In genomic region chr11:130912552-130912951, GRCh38 we compare ENCODE assay signal across 33 cellular contexts.
"Had no signal": no experiment of that assay in that cellular context is flagged by ENCODE, and none has a peak within 500 bp of the region (broad histone marks: within the 10 kb centered on the region; RNA-seq: fewer than 3 reads in every experiment).

No MANE protein-coding gene starts in this region.

- DNase-seq: activated CD4-positive, alpha-beta memory T cell treated with anti-CD3 and anti-CD28 coated beads for 36 hours; activated CD4-positive, alpha-beta T cell treated with anti-CD3 and anti-CD28 coated beads for 4 hours; activated CD4-positive, alpha-beta T cell treated with anti-CD3 and anti-CD28 coated beads, Interleukin-2, amount 50 U/mL, for 1 hour; activated CD4-positive, CD25-positive, alpha-beta regulatory T cell treated with anti-CD3 and anti-CD28 coated beads, Interleukin-2, amount 50 U/mL, for 72 hours; activated CD8-positive, alpha-beta memory T cell treated with anti-CD3 and anti-CD28 coated beads, Interleukin-2, amount 10 ng/mL, durations not matched to agents 7 days and 5 days; activated CD8-positive, alpha-beta memory T cell treated with anti-CD3 and anti-CD28 coated beads, Interleukin-2, amount 50 U/mL, for 48 hours; activated effector memory CD4-positive, alpha-beta T cell treated with anti-CD3 and anti-CD28 coated beads, Interleukin-2, amount 50 U/mL, for 16 hours; activated naive CD4-positive, alpha-beta T cell; activated naive CD4-positive, alpha-beta T cell treated with anti-CD3 and anti-CD28 coated beads, Interleukin-2, amount 50 U/mL, for 16 hours; activated naive CD8-positive, alpha-beta T cell treated with anti-CD3 and anti-CD28 coated beads for 36 hours; activated T-cell treated with anti-CD3 and anti-CD28 coated beads, Interleukin-2, amount 50 U/mL, for 48 hours; amniotic stem cell; aorta; MM.1S; MV-4-11; NCI-H1092; NCI-H146; NCI-H187; NCI-H2029 treated with DMSO at 0.1 percent for 48 hours; NCI-H2107; NCI-H2171; NCI-H510A; NCI-H526; NCI-H748 treated with DMSO at 0.1 percent for 48 hours; NK-92 treated with Interleukin-12 subunit alpha and Interleukin-12 subunit beta, amount 100 ng/mL, for 24 hours; PC-3; Peyer's patch; RPMI8226; SHP77 treated with DMSO at 0.1 percent for 48 hours; SW 1271 had no signal

- H3K4me3 ChIP-seq: Peyer's patch had no signal

- ATAC-seq: activated CD8-positive, alpha-beta memory T cell treated with anti-CD3 and anti-CD28 coated beads, Interleukin-2, amount 10 ng/mL, durations not matched to agents 7 days and 5 days; PC-3; WTC11 had no signal

- H3K27ac ChIP-seq: KMS-11, Peyer's patch had no signal

- H3K9me3 Mint-ChIP-seq: activated CD4-positive, alpha-beta memory T cell treated with anti-CD3 and anti-CD28 coated beads for 36 hours; T-helper 2 cell treated with Interferon-gamma antibody and Interleukin-4, amounts not matched to agents 5 μg/mL and 100 μg/mL, for 36 hours; WTC11 had no signal

- H3K9me3 ChIP-seq: Peyer's patch had no signal

- H3K27ac Mint-ChIP-seq: activated CD4-positive, alpha-beta memory T cell treated with anti-CD3 and anti-CD28 coated beads for 36 hours; activated CD8-positive, alpha-beta memory T cell treated with anti-CD3 and anti-CD28 coated beads, Interleukin-2, amount 10 ng/mL, durations not matched to agents 7 days and 5 days; activated naive CD8-positive, alpha-beta T cell treated with anti-CD3 and anti-CD28 coated beads for 36 hours; T-helper 2 cell treated with Interferon-gamma antibody and Interleukin-4, amounts not matched to agents 5 μg/mL and 100 μg/mL, for 36 hours; WTC11 had no signal

- H3K4me2 ChIP-seq: KMS-11 had no signal

- H3K4me3 Mint-ChIP-seq: activated CD4-positive, alpha-beta memory T cell treated with anti-CD3 and anti-CD28 coated beads for 36 hours; activated CD8-positive, alpha-beta memory T cell treated with anti-CD3 and anti-CD28 coated beads, Interleukin-2, amount 10 ng/mL, durations not matched to agents 7 days and 5 days; activated naive CD8-positive, alpha-beta T cell treated with anti-CD3 and anti-CD28 coated beads for 36 hours; WTC11 had no signal

- H3K9ac ChIP-seq: KMS-11 had no signal

- H3K27me3 Mint-ChIP-seq: activated CD4-positive, alpha-beta memory T cell treated with anti-CD3 and anti-CD28 coated beads for 36 hours; activated CD8-positive, alpha-beta memory T cell treated with anti-CD3 and anti-CD28 coated beads, Interleukin-2, amount 10 ng/mL, durations not matched to agents 7 days and 5 days; activated naive CD8-positive, alpha-beta T cell treated with anti-CD3 and anti-CD28 coated beads for 36 hours had no signal

- H3K27me3 ChIP-seq: Peyer's patch had no signal
